In the genomic region with DNA sequence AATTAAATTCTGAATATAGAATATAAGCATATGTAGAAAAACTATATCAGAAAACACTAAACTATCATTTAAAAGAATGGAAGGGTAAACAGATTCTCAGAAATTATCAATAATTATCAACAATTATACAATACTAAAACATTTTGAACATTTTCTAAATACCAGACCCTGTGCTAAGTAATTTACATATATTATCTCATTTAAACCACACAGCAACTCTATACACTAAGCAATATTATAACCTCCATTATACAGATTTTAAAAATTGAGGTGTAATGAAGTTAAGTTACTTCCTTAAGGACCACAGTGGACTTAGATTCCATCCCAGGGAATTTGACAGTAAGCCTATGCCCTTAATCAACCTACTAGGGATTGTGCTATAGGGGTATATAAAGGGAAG, we compare ENCODE assay signal across 5 cellular contexts.
"Had no signal": no experiment of that assay in that cellular context is flagged by ENCODE, and none has a peak within 500 bp of the region (broad histone marks: within the 10 kb centered on the region; RNA-seq: fewer than 3 reads in every experiment).

No MANE protein-coding gene starts in this region.

- H3K9ac ChIP-seq: KMS-11 had no signal

- H3K4me1 Mint-ChIP-seq: GM23338, H9 had no signal

- H3K9me3 Mint-ChIP-seq: GM23338, H9, HFFc6 had no signal

- H3K27ac Mint-ChIP-seq: GM23338, H9 had no signal

- H3K4me3 ChIP-seq: GM23338 had no signal

- H3K27ac ChIP-seq: KMS-11 had no signal

- ATAC-seq: GM23338 had no signal

- DNase-seq: H9, Karpas-422 had no signal

- H3K4me3 Mint-ChIP-seq: GM23338, H9 had no signal
